ENCODE assay signal across 27 cellular contexts in the genomic region with DNA sequence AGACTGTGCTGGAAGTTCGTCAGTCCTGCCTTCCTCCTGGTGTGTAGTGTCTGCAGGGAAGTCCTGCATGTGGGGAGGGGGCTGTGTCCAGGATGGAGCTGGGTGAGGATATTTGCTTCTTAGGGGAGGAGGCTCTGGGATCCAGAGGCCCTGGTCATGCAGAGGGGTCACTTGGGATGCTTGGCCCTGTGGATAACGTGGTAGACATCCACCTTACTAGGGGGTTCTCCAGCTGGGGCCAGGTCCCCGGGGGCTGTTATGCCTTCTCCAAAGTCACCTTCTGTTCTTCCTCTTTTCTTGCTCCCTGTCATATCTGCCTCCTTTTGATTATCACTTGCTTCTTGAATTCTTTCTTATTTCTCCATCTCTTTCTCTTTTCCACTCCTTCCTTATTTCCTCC. TPM values are rescaled to one million over a fixed set of nuclear protein-coding genes. Genes with fewer than 3 reads are reported as not detected.
"Had no signal": no experiment of that assay in that cellular context is flagged by ENCODE, and none has a peak within 500 bp of the region (broad histone marks: within the 10 kb centered on the region; RNA-seq: fewer than 3 reads in every experiment).

No MANE protein-coding gene starts in this region.

- H3K9me3 Mint-ChIP-seq: stimulated activated memory B cell treated with anti-CD40 and anti-IgM and Interleukin-4, amounts not matched to agents 10 μg/mL and 1 μg/mL and 100 μg/mL, for 72 hours; stimulated activated naive B cell treated with anti-CD40 and anti-IgM and Interleukin-4, amounts not matched to agents 10 μg/mL and 1 μg/mL and 100 μg/mL, for 72 hours; stimulated activated naive CD8-positive, alpha-beta T cell treated with anti-CD3 and anti-CD28 coated beads, Interleukin-15, amount 100 ng/mL, for 72 hours; stimulated activated naive CD8-positive, alpha-beta T cell treated with anti-CD3 and anti-CD28 coated beads, Interleukin-15, Interleukin-2, amounts not matched to agents 100 ng/mL and 50 ng/mL, for 24 hours; type B pancreatic cell had no signal

- H3K4me1 Mint-ChIP-seq: stimulated activated memory B cell treated with anti-CD40 and anti-IgM and Interleukin-4, amounts not matched to agents 10 μg/mL and 1 μg/mL and 100 μg/mL, for 72 hours; stimulated activated naive B cell treated with anti-CD40 and anti-IgM and Interleukin-4, amounts not matched to agents 10 μg/mL and 1 μg/mL and 100 μg/mL, for 72 hours had no signal

- H3K27me3 ChIP-seq: suprapubic skin, testis, thyroid gland, tibial nerve, transverse colon, upper lobe of left lung, upper lobe of right lung, uterus, vagina had no signal

- ATAC-seq: stimulated activated memory B cell treated with anti-CD40 and anti-IgM and Interleukin-4, amounts not matched to agents 10 μg/mL and 1 μg/mL and 100 μg/mL, for 72 hours; stimulated activated naive B cell treated with anti-CD40 and anti-IgM and Interleukin-4, amounts not matched to agents 10 μg/mL and 1 μg/mL and 100 μg/mL, for 72 hours; stimulated activated naive CD8-positive, alpha-beta T cell treated with anti-CD3 and anti-CD28 coated beads, Interleukin-15, amount 100 ng/mL, for 72 hours; stimulated activated naive CD8-positive, alpha-beta T cell treated with anti-CD3 and anti-CD28 coated beads, Interleukin-15, Interleukin-2, amounts not matched to agents 100 U/mL and 50 U/mL, for 24 hours; upper lobe of right lung had no signal

- H3K27ac ChIP-seq: stomach, suprapubic skin, testis, thoracic aorta, thyroid gland, tibial artery, tibial nerve, transverse colon, upper lobe of left lung, upper lobe of right lung, uterus, vagina had no signal

- DNase-seq: stimulated activated CD4-positive, alpha-beta T cell treated with anti-CD3 and anti-CD28 coated beads, Interleukin-2, amount 100 ng/mL, for 48 hours; stimulated activated CD4-positive, alpha-beta T cell treated with anti-CD3 and anti-CD28 coated beads, Interleukin-4, amount 100 ng/mL, for 1 hour; stimulated activated CD4-positive, alpha-beta T cell treated with anti-CD3 and anti-CD28 coated beads, Interleukin-4, amount 100 ng/mL, for 24 hours; stimulated activated CD4-positive, alpha-beta T cell treated with anti-CD3 and anti-CD28 coated beads, Interleukin-4, amount 100 ng/mL, for 4 hours; stimulated activated CD8-positive, alpha-beta memory T cell treated with anti-CD3 and anti-CD28 coated beads, Interleukin-4, amount 100 ng/mL, for 48 hours; stimulated activated naive B cell treated with anti-CD40 and anti-IgM and Interleukin-4, amounts not matched to agents 10 μg/mL and 1 μg/mL and 100 μg/mL, for 72 hours; stimulated activated naive CD4-positive, alpha-beta T cell; stimulated activated naive CD4-positive, alpha-beta T cell treated with Interleukin-2 at 50 U/mL for 16 hours; stimulated activated naive CD8-positive, alpha-beta T cell treated with anti-CD3 and anti-CD28 coated beads, Interleukin-15, amount 100 ng/mL, for 72 hours; stimulated activated naive CD8-positive, alpha-beta T cell treated with anti-CD3 and anti-CD28 coated beads, Interleukin-15, Interleukin-2, amounts not matched to agents 100 U/mL and 50 U/mL, for 24 hours; stomach; substantia nigra; testis; thyroid gland; tibial artery; transverse colon; upper lobe of left lung; upper lobe of right lung; uterus had no signal

- FAIRE-seq: urothelium cell line had no signal

- H3K4me1 ChIP-seq: stomach, suprapubic skin, testis, thyroid gland, tibial artery, transverse colon, upper lobe of left lung, upper lobe of right lung, uterus, vagina had no signal

- H3K4me3 ChIP-seq: stomach, suprapubic skin, testis, thoracic aorta, thyroid gland, tibial artery, tibial nerve, transverse colon, upper lobe of left lung, upper lobe of right lung, uterus, vagina had no signal

- H3K36me3 Mint-ChIP-seq: stimulated activated memory B cell treated with anti-CD40 and anti-IgM and Interleukin-4, amounts not matched to agents 10 μg/mL and 1 μg/mL and 100 μg/mL, for 72 hours; stimulated activated naive B cell treated with anti-CD40 and anti-IgM and Interleukin-4, amounts not matched to agents 10 μg/mL and 1 μg/mL and 100 μg/mL, for 72 hours; type B pancreatic cell had no signal

- H3K9me3 ChIP-seq: stomach, suprapubic skin, testis, thoracic aorta, thyroid gland, tibial artery, tibial nerve, transverse colon, upper lobe of left lung, upper lobe of right lung, uterus, vagina had no signal

- H3K27ac Mint-ChIP-seq: stimulated activated memory B cell treated with anti-CD40 and anti-IgM and Interleukin-4, amounts not matched to agents 10 μg/mL and 1 μg/mL and 100 μg/mL, for 72 hours; stimulated activated naive B cell treated with anti-CD40 and anti-IgM and Interleukin-4, amounts not matched to agents 10 μg/mL and 1 μg/mL and 100 μg/mL, for 72 hours; stimulated activated naive CD8-positive, alpha-beta T cell treated with anti-CD3 and anti-CD28 coated beads, Interleukin-15, Interleukin-2, amounts not matched to agents 100 ng/mL and 50 ng/mL, for 24 hours; type B pancreatic cell had no signal

- H3K4me3 Mint-ChIP-seq: stimulated activated memory B cell treated with anti-CD40 and anti-IgM and Interleukin-4, amounts not matched to agents 10 μg/mL and 1 μg/mL and 100 μg/mL, for 72 hours; stimulated activated naive B cell treated with anti-CD40 and anti-IgM and Interleukin-4, amounts not matched to agents 10 μg/mL and 1 μg/mL and 100 μg/mL, for 72 hours; stimulated activated naive CD8-positive, alpha-beta T cell treated with anti-CD3 and anti-CD28 coated beads, Interleukin-15, amount 100 ng/mL, for 72 hours; stimulated activated naive CD8-positive, alpha-beta T cell treated with anti-CD3 and anti-CD28 coated beads, Interleukin-15, Interleukin-2, amounts not matched to agents 100 ng/mL and 50 ng/mL, for 24 hours; type B pancreatic cell had no signal

- H3K27me3 Mint-ChIP-seq: stimulated activated naive CD8-positive, alpha-beta T cell treated with anti-CD3 and anti-CD28 coated beads, Interleukin-15, amount 100 ng/mL, for 72 hours had no signal

- H3K36me3 ChIP-seq: stomach, suprapubic skin, thoracic aorta, thyroid gland, tibial artery, tibial nerve, transverse colon, upper lobe of left lung, upper lobe of right lung, uterus, vagina had no signal

RNA-seq across cellular contexts. Expression of a gene that starts 43.8 kb away (rescaled TPM):
- total RNA-seq: thyroid gland, upper lobe of right lung had no signal
